ENCODE assay signal across 16 cellular contexts in the genomic region with DNA sequence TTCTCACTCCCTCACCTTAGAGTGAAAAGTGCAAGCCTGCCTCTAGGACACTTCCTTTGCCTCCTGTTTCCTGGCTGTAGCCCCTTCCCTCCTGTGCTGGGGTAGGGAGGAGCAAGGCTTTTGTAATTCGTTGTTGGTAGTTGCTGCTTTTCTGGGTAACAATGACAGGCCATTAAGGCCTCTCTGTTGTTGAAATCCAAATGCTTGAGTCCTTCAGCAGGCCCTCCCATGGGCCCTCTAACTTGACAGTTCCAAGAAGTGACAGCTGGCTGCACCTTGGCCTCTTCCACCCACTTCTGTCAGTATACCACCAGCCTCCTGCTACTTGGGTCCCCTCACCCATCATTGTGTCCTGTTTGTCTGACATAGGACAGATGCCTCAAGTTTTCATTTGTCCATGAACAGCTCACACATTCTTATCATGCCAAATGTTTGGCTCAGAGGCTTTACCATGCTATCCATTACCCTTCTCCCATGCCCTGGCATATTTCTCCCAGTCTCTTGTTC.
A peak's percentile ranks its signal among the peaks of the same experiment; 100 is the strongest.
DNase-seq lines count a peak whose midpoint lies in the region; ATAC-seq and TF ChIP-seq lines count a peak whose summit lies in the region.
"Had no signal": no experiment of that assay in that cellular context is flagged by ENCODE, and none has a peak within 500 bp of the region (broad histone marks: within the 10 kb centered on the region; RNA-seq: fewer than 3 reads in every experiment).

No MANE protein-coding gene starts in this region.

- no peaks in the 10 kb centered on the region for H3K36me3 Mint-ChIP-seq in glutamatergic neuron (ENCODE audit: unreplicated experiment)

- H3K36me3 ChIP-seq in H7 (replicated peaks; ENCODE audit: control insufficient read depth, insufficient read depth, low read length) (no peaks in the 10 kb centered on the region), SJCRH30 (no peaks in the 10 kb centered on the region), mammary epithelial cell (ENCODE audit: insufficient read depth, low read length) (no peaks in the 10 kb centered on the region)
- H3K36me3 ChIP-seq: thyroid gland had no signal

- peak overlapping the region; percentile 70 for H3K27ac ChIP-seq in SJCRH30
- no peak overlapping the region for H3K27ac ChIP-seq in mammary epithelial cell (ENCODE audit: insufficient read depth, low read depth, low read length)
- H3K27ac ChIP-seq: coronary artery, thyroid gland had no signal

- no peaks in the 10 kb centered on the region for H3K27me3 Mint-ChIP-seq in glutamatergic neuron (ENCODE audit: unreplicated experiment)

- CTCF ChIA-PET in mammary epithelial cell (lab: Charles Lee; ENCODE audit: low non-redundant PET), result no interaction called here

- no peak for ATAC-seq in GM21576 (IDR thresholded peaks at IDR 0.05; ENCODE audit: unreplicated experiment)

- no TSS peak for BruUV-seq in mammary epithelial cell (replicated peaks; lab: Mats Ljungman, UMichigan)

- H3K79me2 ChIP-seq in mammary epithelial cell (ENCODE audit: insufficient read depth, low read length), result no peaks in the 10 kb centered on the region

- no peak for TF ChIP-seq CTCF in glutamatergic neuron (IDR thresholded peaks at IDR 0.05; ENCODE audit: partially characterized antibody, unreplicated experiment)
- TF ChIP-seq CTCF in mammary epithelial cell (conservative IDR thresholded peaks at IDR 0.05 in 1 of 2, IDR thresholded peaks at IDR 0.05 in 1 of 2; ENCODE audit: extremely low read depth in 1 of 2, insufficient read depth in 1 of 2, low read depth in 1 of 2, low read length in 2 of 2), result no peak

- dilution Hi-C loops in mammary epithelial cell (cut with HindIII; ENCODE audit: low sequenced_read_pairs), result no loop called here

- H3K27me3 ChIP-seq in H7 (ENCODE audit: control insufficient read depth, insufficient read depth, low read length), result no peaks in the 10 kb centered on the region
- no peaks in the 10 kb centered on the region for H3K27me3 ChIP-seq in SJCRH30
- no peaks in the 10 kb centered on the region for H3K27me3 ChIP-seq in mammary epithelial cell (ENCODE audit: insufficient read depth, low read length)
- H3K27me3 ChIP-seq: thyroid gland had no signal

- peaks cover 14% of the 10 kb centered on the region for H3K4me1 Mint-ChIP-seq in glutamatergic neuron (ENCODE audit: low read depth, unreplicated experiment)

- no peaks in the 10 kb centered on the region for H3K9me3 Mint-ChIP-seq in glutamatergic neuron (ENCODE audit: unreplicated experiment)
- H3K9me3 Mint-ChIP-seq: T-helper 2 cell treated with Interferon-gamma antibody and Interleukin-4, amounts not matched to agents 5 μg/mL and 100 μg/mL, for 36 hours had no signal

- H3K4me3 Mint-ChIP-seq in glutamatergic neuron (ENCODE audit: unreplicated experiment), result no peak overlapping the region
- H3K4me3 Mint-ChIP-seq: T-helper 2 cell treated with Interferon-gamma antibody and Interleukin-4, amounts not matched to agents 5 μg/mL and 100 μg/mL, for 36 hours had no signal

- peak overlapping the region; percentile 77 for H3K27ac Mint-ChIP-seq in glutamatergic neuron (ENCODE audit: unreplicated experiment)
- H3K27ac Mint-ChIP-seq: T-helper 2 cell treated with Interferon-gamma antibody and Interleukin-4, amounts not matched to agents 5 μg/mL and 100 μg/mL, for 36 hours had no signal

- peak; percentile 64 for DNase-seq in H7
- DNase-seq in SJCRH30, result peak; percentile 66 to 74
- no peak for DNase-seq in glutamatergic neuron
- DNase-seq in myocyte (ENCODE audit: low read depth), result peak; percentile 44
- DNase-seq in NCI-H1417 treated with DMSO at 0.1 percent for 48 hours (lab: John Stamatoyannopoulos, UW), result no peak
- DNase-seq in NCI-H1436 (lab: John Stamatoyannopoulos, UW), result no peak
- DNase-seq in mammary epithelial cell, result no peak
- DNase-seq: activated effector memory CD4-positive, alpha-beta T cell treated with anti-CD3 and anti-CD28 coated beads, Interleukin-2, amount 50 U/mL, for 16 hours; anterior cingulate cortex; NCI-H1105; NCI-H345; small intestine; thyroid gland had no signal

- intact Hi-C loops in mammary epithelial cell (cut with micrococcal nuclease), result no loop called here

- H3K9me3 ChIP-seq in SJCRH30 (replicated peaks), result no peaks in the 10 kb centered on the region
- peaks cover 3% of the 10 kb centered on the region for H3K9me3 ChIP-seq in mammary epithelial cell (replicated peaks; ENCODE audit: insufficient read depth, low read length)
- H3K9me3 ChIP-seq: thyroid gland had no signal

- no peaks in the 10 kb centered on the region for H4K20me1 ChIP-seq in mammary epithelial cell (ENCODE audit: insufficient read depth, low read length)

- H2AFZ ChIP-seq in mammary epithelial cell (ENCODE audit: low read depth, low read length), result no peak overlapping the region

- no peak overlapping the region for H3K4me2 ChIP-seq in mammary epithelial cell (ENCODE audit: insufficient read depth, low read depth, low read length)

- H3K4me3 ChIP-seq in H7 (ENCODE audit: insufficient read depth, low read depth, low read length) (no peak overlapping the region), SJCRH30 (no peak overlapping the region), mammary epithelial cell (replicated peaks in 1 of 3; ENCODE audit: insufficient read depth in 1 of 3, low read depth in 2 of 3, low read length in 3 of 3) (no peak overlapping the region)
- H3K4me3 ChIP-seq: coronary artery, thyroid gland had no signal

- in situ Hi-C loops in mammary epithelial cell (cut with MboI; ENCODE audit: low sequenced_read_pairs in 2 of 2), result no loop called here

- H3K4me1 ChIP-seq in SJCRH30 (peaks cover 18% of the 10 kb centered on the region), mammary epithelial cell (ENCODE audit: insufficient read depth, low read length) (no peaks in the 10 kb centered on the region)
- H3K4me1 ChIP-seq: thyroid gland had no signal

- H3K9ac ChIP-seq in mammary epithelial cell (ENCODE audit: insufficient read depth, low read length), result no peak overlapping the region

- 10% methylated on average over 1 of the region's 1 CpG for WGBS in mammary epithelial cell (ENCODE audit: low coverage, missing lambda C conversion rate)

Comparison
In these comparisons a context has a peak if more than half of its experiments do, and no peak if none do; other contexts are left out.
1. DNase-seq: peak in H7 (single experiment), SJCRH30 (2 of 2) and myocyte (single experiment); none in glutamatergic neuron (single experiment), NCI-H1417 treated with DMSO at 0.1 percent for 48 hours (single experiment), NCI-H1436 (single experiment) and mammary epithelial cell (single experiment).